In the genomic region with DNA sequence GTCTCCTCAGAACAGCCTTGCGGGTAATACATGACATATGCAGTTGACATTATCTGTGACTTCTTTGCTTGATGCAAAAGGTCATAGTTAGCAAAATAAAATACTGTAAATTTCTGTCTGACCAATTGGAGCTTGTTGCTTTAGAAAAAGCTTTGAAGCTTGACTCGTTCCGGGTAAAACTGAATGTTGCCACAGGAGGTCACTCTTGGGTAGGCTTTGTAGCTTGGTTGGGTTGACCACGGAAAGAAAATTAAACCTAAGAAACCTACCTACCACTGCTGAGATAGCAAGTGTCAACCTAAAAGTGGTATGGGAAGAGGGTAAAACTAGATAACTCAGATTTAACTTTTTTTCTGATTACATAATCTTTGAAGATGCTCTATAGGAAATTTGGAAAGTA, we compare ENCODE assay signal across 8 cellular contexts. TPM values are rescaled to one million over a fixed set of nuclear protein-coding genes. Genes with fewer than 3 reads are reported as not detected.
DNase-seq lines count a peak whose midpoint lies in the region; ATAC-seq and TF ChIP-seq lines count a peak whose summit lies in the region.

No MANE protein-coding gene starts in this region.

- POLR2A ChIA-PET in naive thymus-derived CD4-positive, alpha-beta T cell (lab: Charles Lee) = interaction anchor here (1.0 to 1.1 kb wide), 3 partner anchors 132 to 674 kb away, joined by 3 read pairs; no protein-coding TSS in a partner anchor

- DNase-seq in AG10803 (ENCODE audit: low read depth) (peak; percentile 42), GM10266 (ENCODE audit: extremely low spot score) (peak; percentile 37), SW480 (ENCODE audit: low spot score) (peak; percentile 25)
- peak; percentile 6 for DNase-seq in effector CD8-positive, alpha-beta T cell (lab: John Stamatoyannopoulos, UW)
- DNase-seq in naive thymus-derived CD4-positive, alpha-beta T cell = peak; percentile 8 to 59 (median 33)
- DNase-seq in NK-92 treated with Interleukin-12 subunit alpha and Interleukin-12 subunit beta, amount 100 ng/mL, for 24 hours (lab: John Stamatoyannopoulos, UW) = no peak

- no peaks in the 10 kb centered on the region for H3K4me1 ChIP-seq in naive thymus-derived CD4-positive, alpha-beta T cell (ENCODE audit: control insufficient read depth in 2 of 2, insufficient read depth in 2 of 2, low read length in 2 of 2)

- H3K4me3 Mint-ChIP-seq in naive thymus-derived CD4-positive, alpha-beta T cell = no peak overlapping the region

- H3K36me3 ChIP-seq in naive thymus-derived CD4-positive, alpha-beta T cell (ENCODE audit: control insufficient read depth in 2 of 3, insufficient read depth in 3 of 3, low read length in 3 of 3) = peaks cover 0 to 12% (median 8%) of the 10 kb centered on the region in 3 experiments

- H3K9me3 ChIP-seq in naive thymus-derived CD4-positive, alpha-beta T cell (ENCODE audit: control insufficient read depth in 2 of 3, low read length in 3 of 3) = no peaks in the 10 kb centered on the region

- peaks cover 0 to 14% (median 0%) of the 10 kb centered on the region in 5 donors for H3K36me3 Mint-ChIP-seq in naive thymus-derived CD4-positive, alpha-beta T cell

- peak; percentile 87 for ATAC-seq in HG03520 (IDR thresholded peaks at IDR 0.05; ENCODE audit: unreplicated experiment)
- peak; percentile 67 for ATAC-seq in naive thymus-derived CD4-positive, alpha-beta T cell
- no peak for ATAC-seq in HG03108 (IDR thresholded peaks at IDR 0.05; ENCODE audit: unreplicated experiment)

- H3K27me3 Mint-ChIP-seq in naive thymus-derived CD4-positive, alpha-beta T cell = no peaks in the 10 kb centered on the region

- TF ChIP-seq CTCF in AG10803 (conservative IDR thresholded peaks at IDR 0.05; ENCODE audit: low read length) (peak; percentile 68), GM10266 (IDR thresholded peaks at IDR 0.05; ENCODE audit: control insufficient read depth, insufficient read depth, low read depth, missing control alignments) (peak; percentile 49)

- no peak overlapping the region for H3K27ac ChIP-seq in naive thymus-derived CD4-positive, alpha-beta T cell (ENCODE audit: low read depth, low read length)

- intact Hi-C loops in naive thymus-derived CD4-positive, alpha-beta T cell (cut with micrococcal nuclease) = loop anchor here (1.0 to 10.0 kb wide), 6 partner anchors 80 to 832 kb away; no protein-coding TSS in a partner anchor

- H3K4me3 ChIP-seq in AG10803 (ENCODE audit: low read length) = no peak overlapping the region
- H3K4me3 ChIP-seq in naive thymus-derived CD4-positive, alpha-beta T cell (ENCODE audit: low read length) = no peak overlapping the region

- H3K27me3 ChIP-seq in naive thymus-derived CD4-positive, alpha-beta T cell (ENCODE audit: control insufficient read depth in 2 of 2, insufficient read depth in 2 of 2, low read length in 2 of 2) = no peaks in the 10 kb centered on the region

- peak overlapping the region in 2 of 9 donors; percentile 45 to 48 for H3K27ac Mint-ChIP-seq in naive thymus-derived CD4-positive, alpha-beta T cell

- H3K4me1 Mint-ChIP-seq in naive thymus-derived CD4-positive, alpha-beta T cell = peaks cover 0 to 38% (median 0%) of the 10 kb centered on the region in 7 donors

- CTCF ChIA-PET in naive thymus-derived CD4-positive, alpha-beta T cell (lab: Charles Lee) = interaction anchor here (1.3 to 3.0 kb wide), 5 partner anchors 77 to 86 kb away, joined by 3 to 11 read pairs (median 6); no protein-coding TSS in a partner anchor

- H3K9me3 Mint-ChIP-seq in naive thymus-derived CD4-positive, alpha-beta T cell = no peaks in the 10 kb centered on the region

RNA-seq across cellular contexts. Expression of gene PRPS2, which starts 23.2 kb away (rescaled TPM):
- total RNA-seq in naive thymus-derived CD4-positive, alpha-beta T cell = 10 to 100 TPM; 24.7 to 95.8 (median 32.0) TPM
- polyA plus RNA-seq in naive thymus-derived CD4-positive, alpha-beta T cell = 10 to 100 TPM; 26.0 to 34.7 TPM

RNA-seq across cellular contexts. Expression of gene TLR7, which starts 52.4 kb away (rescaled TPM):
- 1 to 10 TPM in 3 of 5 experiments, under 1 TPM in 2; 0.13 to 4.4 (median 1.0) TPM for total RNA-seq in naive thymus-derived CD4-positive, alpha-beta T cell
- under 1 TPM in 1 of 2 donors, not detected in 1; 0.05 TPM for polyA plus RNA-seq in naive thymus-derived CD4-positive, alpha-beta T cell
